ENCODE assay signal across 1 cellular context in genomic region chr17:72928454-72929136, GRCh38.
TF ChIP-seq lines count a peak whose summit lies in the region.

No MANE protein-coding gene starts in this region.

TF ChIP-seq in HepG2, 621 proteins besides CTCF, POLR2A, EP300 and RAD21 (continues in another document):
- peak; percentile 74; the same call in 1 of the 2 replicates for TF ChIP-seq RCOR2 (CRISPR knock-in tag; IDR thresholded peaks at IDR 0.05)
- TF ChIP-seq ZNF576 (CRISPR knock-in tag; IDR thresholded peaks at IDR 0.05) = no peak
- TF ChIP-seq HHEX (CRISPR knock-in tag; IDR thresholded peaks at IDR 0.05) = no peak
- TF ChIP-seq ZBTB43 (CRISPR knock-in tag; conservative IDR thresholded peaks at IDR 0.05) = no peak
- TF ChIP-seq ZNF30 (CRISPR knock-in tag; IDR thresholded peaks at IDR 0.05) = no peak
- no peak for TF ChIP-seq FOXC1 (CRISPR knock-in tag; IDR thresholded peaks at IDR 0.05; ENCODE audit: borderline replicate concordance)
- TF ChIP-seq NCOA5 (CRISPR knock-in tag; IDR thresholded peaks at IDR 0.05) = no peak
- TF ChIP-seq KAT2B (IDR thresholded peaks at IDR 0.05; ENCODE audit: borderline replicate concordance, low read depth, low read length) = no peak
- no peak for TF ChIP-seq ZBTB49 (CRISPR knock-in tag; IDR thresholded peaks at IDR 0.05; ENCODE audit: borderline replicate concordance)
- TF ChIP-seq TCF7L2 (IDR thresholded peaks at IDR 0.05; ENCODE audit: low read depth, low read length) = no peak
- no peak for TF ChIP-seq TAF15 (IDR thresholded peaks at IDR 0.05; ENCODE audit: low read depth, low read length, poor library complexity, severe bottlenecking)
- TF ChIP-seq GATA4 (IDR thresholded peaks at IDR 0.05; ENCODE audit: borderline replicate concordance, low read depth) = no peak
- TF ChIP-seq MED13 (CRISPR knock-in tag; IDR thresholded peaks at IDR 0.05) = no peak
- TF ChIP-seq ZNF784 (CRISPR knock-in tag; IDR thresholded peaks at IDR 0.05; ENCODE audit: borderline replicate concordance) = no peak
- TF ChIP-seq ATM (IDR thresholded peaks at IDR 0.05; ENCODE audit: borderline replicate concordance) = no peak
- TF ChIP-seq NRL (CRISPR knock-in tag; IDR thresholded peaks at IDR 0.05; ENCODE audit: borderline replicate concordance) = peak; percentile 78
- no peak for TF ChIP-seq ZNF513 (CRISPR knock-in tag; conservative IDR thresholded peaks at IDR 0.05)
- no peak for TF ChIP-seq CCAR2 (optimal IDR thresholded peaks at IDR 0.05; ENCODE audit: low read depth, low read length)
- no peak for TF ChIP-seq ZNF33B (CRISPR knock-in tag; IDR thresholded peaks at IDR 0.05)
- 0 out of 2 replicates have a peak, but pooled peaks have one; percentile 27 for TF ChIP-seq NCOA2 (CRISPR knock-in tag; IDR thresholded peaks at IDR 0.05)
- no peak for TF ChIP-seq DZIP1 (CRISPR knock-in tag; IDR thresholded peaks at IDR 0.05)
- peak; percentile 33; the same call in 1 of the 2 replicates for TF ChIP-seq EHMT2 (IDR thresholded peaks at IDR 0.05; ENCODE audit: borderline replicate concordance, low read depth, low read length)
- no peak for TF ChIP-seq BRF2 (CRISPR knock-in tag; IDR thresholded peaks at IDR 0.05)
- no peak for TF ChIP-seq TERF1 (CRISPR knock-in tag; IDR thresholded peaks at IDR 0.05)
- TF ChIP-seq ZNF605 (CRISPR knock-in tag; IDR thresholded peaks at IDR 0.05) = 0 out of 2 replicates have a peak, but pooled peaks have one; percentile 58
- TF ChIP-seq ZNF34 (CRISPR knock-in tag; IDR thresholded peaks at IDR 0.05; ENCODE audit: borderline replicate concordance) = no peak
- TF ChIP-seq MTA3 (CRISPR knock-in tag; IDR thresholded peaks at IDR 0.05) = no peak
- TF ChIP-seq ZFP1 (CRISPR knock-in tag; IDR thresholded peaks at IDR 0.05) = no peak
- TF ChIP-seq TRAFD1 (CRISPR knock-in tag; IDR thresholded peaks at IDR 0.05; ENCODE audit: borderline replicate concordance) = no peak
- TF ChIP-seq SP4 (CRISPR knock-in tag; IDR thresholded peaks at IDR 0.05) = no peak
- TF ChIP-seq ZNF18 (CRISPR knock-in tag; IDR thresholded peaks at IDR 0.05; ENCODE audit: insufficient replicate concordance) = no peak
- TF ChIP-seq ZKSCAN8 (CRISPR knock-in tag; IDR thresholded peaks at IDR 0.05; ENCODE audit: borderline replicate concordance) = no peak
- no peak for TF ChIP-seq ZNF430 (CRISPR knock-in tag; IDR thresholded peaks at IDR 0.05)
- no peak for TF ChIP-seq ZNF441 (CRISPR knock-in tag; IDR thresholded peaks at IDR 0.05; ENCODE audit: borderline replicate concordance)
- no peak for TF ChIP-seq REL (CRISPR knock-in tag; conservative IDR thresholded peaks at IDR 0.05)
- TF ChIP-seq ZNF317 (CRISPR knock-in tag; IDR thresholded peaks at IDR 0.05) = no peak
- TF ChIP-seq ZC3H4 (CRISPR knock-in tag; IDR thresholded peaks at IDR 0.05; ENCODE audit: borderline replicate concordance) = no peak
- TF ChIP-seq PLRG1 (conservative IDR thresholded peaks at IDR 0.05) = no peak
- no peak for TF ChIP-seq KLF15 (CRISPR knock-in tag; IDR thresholded peaks at IDR 0.05; ENCODE audit: borderline replicate concordance)
- TF ChIP-seq CBX2 (IDR thresholded peaks at IDR 0.05; ENCODE audit: low read depth, low read length) = no peak
- TF ChIP-seq CBX2 (CRISPR knock-in tag; IDR thresholded peaks at IDR 0.05; ENCODE audit: low read depth) = no peak
- TF ChIP-seq KMT2B (CRISPR knock-in tag; IDR thresholded peaks at IDR 0.05) = no peak
- no peak for TF ChIP-seq ZNF451 (CRISPR knock-in tag; IDR thresholded peaks at IDR 0.05)
- TF ChIP-seq FOXO1 (CRISPR knock-in tag; IDR thresholded peaks at IDR 0.05) = no peak; the same call in 1 of the 2 replicates
- TF ChIP-seq JUND (CRISPR knock-in tag; IDR thresholded peaks at IDR 0.05) = no peak
- TF ChIP-seq STAT5B (CRISPR knock-in tag; IDR thresholded peaks at IDR 0.05) = no peak
- TF ChIP-seq HMG20A (CRISPR knock-in tag; IDR thresholded peaks at IDR 0.05; ENCODE audit: borderline replicate concordance) = peak; percentile 57; the same call in 1 of the 2 replicates
- TF ChIP-seq ZNF543 (CRISPR knock-in tag; IDR thresholded peaks at IDR 0.05) = no peak
- TF ChIP-seq ESRRA (CRISPR knock-in tag; IDR thresholded peaks at IDR 0.05; ENCODE audit: low read depth) = no peak
- no peak for TF ChIP-seq CSRNP1 (CRISPR knock-in tag; IDR thresholded peaks at IDR 0.05)
- no peak for TF ChIP-seq ZNF101 (CRISPR knock-in tag; IDR thresholded peaks at IDR 0.05; ENCODE audit: borderline replicate concordance, low read depth)
- TF ChIP-seq GLMP (CRISPR knock-in tag; IDR thresholded peaks at IDR 0.05; ENCODE audit: borderline replicate concordance) = no peak
